ENCODE assay signal across 13 cellular contexts in the genomic region with DNA sequence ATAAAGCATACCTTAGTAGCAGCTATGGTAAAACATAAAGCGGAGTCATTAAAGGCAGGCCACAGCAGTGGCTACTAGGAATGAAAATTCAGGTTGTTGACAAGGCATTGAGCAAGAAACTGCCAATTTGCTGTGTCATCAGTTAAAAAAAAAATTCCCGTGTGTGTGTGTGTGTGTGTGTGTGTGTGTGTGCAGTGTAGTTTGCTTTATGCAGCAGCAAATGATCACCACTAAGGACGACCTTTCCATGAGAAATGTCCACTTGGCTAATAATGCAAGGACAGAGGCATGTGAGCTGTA.
DNase-seq lines count a peak whose midpoint lies in the region; ATAC-seq, FAIRE-seq and TF ChIP-seq lines count a peak whose summit lies in the region.
"Had no signal": no experiment of that assay in that cellular context is flagged by ENCODE, and none has a peak within 500 bp of the region (broad histone marks: within the 10 kb centered on the region; RNA-seq: fewer than 3 reads in every experiment).

No MANE protein-coding gene starts in this region.

- DNase-seq in GM23338 (ENCODE audit: low spot score), result no peak
- peak; percentile 77 for DNase-seq in astrocyte (ENCODE audit: low read depth)
- DNase-seq in hepatocyte (ENCODE audit: low spot score), result peak; percentile 51
- peak; percentile 31 for DNase-seq in stromal cell of bone marrow (ENCODE audit: low read depth)
- DNase-seq in HEK293T (ENCODE audit: extremely low spot score), result no peak
- no peak for DNase-seq in GM12892 (ENCODE audit: insufficient read length)
- no peak for DNase-seq in activated CD8-positive, alpha-beta memory T cell treated with anti-CD3 and anti-CD28 coated beads, Interleukin-2, amount 50 U/mL, for 4 hours
- DNase-seq: activated naive CD4-positive, alpha-beta T cell treated with anti-CD3 and anti-CD28 coated beads for 36 hours; cortex of kidney; DMS 273 treated with DMSO at 0.1 percent for 48 hours; kidney; naive thymus-derived CD8-positive, alpha-beta T cell; NCI-H510A had no signal

- no peak overlapping the region for H3K4me2 ChIP-seq in GM23338
- H3K4me2 ChIP-seq in astrocyte (ENCODE audit: low read length), result peak overlapping the region; percentile 61
- H3K4me2 ChIP-seq in hepatocyte, result peak overlapping the region; percentile 43

- POLR2A ChIA-PET in HEK293T (lab: Yijun Ruan, JAX), result no interaction called here

- WGBS in hepatocyte (ENCODE audit: low lambda C conversion rate, missing lambda C conversion rate), result 53% methylated on average over 3 of the region's 3 CpGs

- H3K36me3 ChIP-seq in GM23338 (ENCODE audit: insufficient read depth), result no peaks in the 10 kb centered on the region
- H3K36me3 ChIP-seq in astrocyte (ENCODE audit: insufficient read depth, low read length), result no peaks in the 10 kb centered on the region
- no peaks in the 10 kb centered on the region for H3K36me3 ChIP-seq in hepatocyte (replicated peaks; ENCODE audit: insufficient read depth, low read depth)

- FAIRE-seq in astrocyte (lab: Jason Lieb, UNC), result no peak
- FAIRE-seq in GM12892 (lab: Jason Lieb, UNC), result no peak
- FAIRE-seq: kidney had no signal

- H3K4me1 Mint-ChIP-seq in GM23338 (peaks cover 18% of the 10 kb centered on the region), astrocyte (ENCODE audit: low read depth, unreplicated experiment) (peaks cover 46% of the 10 kb centered on the region)
- H3K4me1 Mint-ChIP-seq: naive thymus-derived CD8-positive, alpha-beta T cell had no signal

- TF ChIP-seq CTCF in GM23338 (conservative IDR thresholded peaks at IDR 0.05; ENCODE audit: low read depth in 2 of 2), result no peak
- TF ChIP-seq CTCF in astrocyte (IDR thresholded peaks at IDR 0.05; ENCODE audit: insufficient read depth, low read depth, low read length), result no peak
- TF ChIP-seq CTCF in hepatocyte (IDR thresholded peaks at IDR 0.05; ENCODE audit: poor library complexity), result no peak

- H2AFZ ChIP-seq in GM23338 (no peak overlapping the region), astrocyte (ENCODE audit: low read depth, low read length) (no peak overlapping the region), hepatocyte (no peak overlapping the region)

- no peak overlapping the region for H3K27ac ChIP-seq in GM23338 (ENCODE audit: low read depth)
- no peak overlapping the region for H3K27ac ChIP-seq in astrocyte (ENCODE audit: low read depth, low read length)
- H3K27ac ChIP-seq in hepatocyte, result no peak overlapping the region

- H3K9me3 Mint-ChIP-seq in GM23338, result no peaks in the 10 kb centered on the region
- H3K9me3 Mint-ChIP-seq in astrocyte (ENCODE audit: unreplicated experiment), result no peaks in the 10 kb centered on the region
- H3K9me3 Mint-ChIP-seq: activated naive CD4-positive, alpha-beta T cell treated with anti-CD3 and anti-CD28 coated beads for 36 hours had no signal

- H3K9me3 ChIP-seq in astrocyte (ENCODE audit: insufficient read depth, low read depth, low read length) (no peaks in the 10 kb centered on the region), hepatocyte (ENCODE audit: low read depth) (no peaks in the 10 kb centered on the region)

- no peak overlapping the region for H3K9ac ChIP-seq in astrocyte (ENCODE audit: low read length)

- peaks cover 5% of the 10 kb centered on the region; the same call in 1 of the 2 replicates for H3K4me1 ChIP-seq in GM23338 (ENCODE audit: insufficient read depth)
- H3K4me1 ChIP-seq in astrocyte (ENCODE audit: insufficient read depth, low read length), result peaks cover 16% of the 10 kb centered on the region
- H3K4me1 ChIP-seq in hepatocyte (ENCODE audit: insufficient read depth), result peaks cover 13% of the 10 kb centered on the region

- no peak for TF ChIP-seq POLR2A in GM12892 (IDR thresholded peaks at IDR 0.05; ENCODE audit: low read depth, low read length)

- H4K20me1 ChIP-seq in GM23338 (replicated peaks; ENCODE audit: insufficient read depth), result no peaks in the 10 kb centered on the region
- no peaks in the 10 kb centered on the region for H4K20me1 ChIP-seq in astrocyte (ENCODE audit: insufficient read depth, low read length)
- H4K20me1 ChIP-seq in hepatocyte (ENCODE audit: insufficient read depth, poor library complexity, severe bottlenecking), result no peaks in the 10 kb centered on the region

- H3K27me3 ChIP-seq in GM23338 (ENCODE audit: insufficient read depth) (no peaks in the 10 kb centered on the region), astrocyte (ENCODE audit: insufficient read depth, low read length) (no peaks in the 10 kb centered on the region), hepatocyte (no peaks in the 10 kb centered on the region)

- H3K4me3 Mint-ChIP-seq in GM23338 (no peak overlapping the region), astrocyte (ENCODE audit: unreplicated experiment) (no peak overlapping the region)
- H3K4me3 Mint-ChIP-seq: activated naive CD4-positive, alpha-beta T cell treated with anti-CD3 and anti-CD28 coated beads for 36 hours; naive thymus-derived CD8-positive, alpha-beta T cell had no signal

- no peaks in the 10 kb centered on the region for H3F3A ChIP-seq in GM23338 (replicated peaks; ENCODE audit: low read depth)

- no peak overlapping the region for H3K4me3 ChIP-seq in GM23338
- no peak overlapping the region for H3K4me3 ChIP-seq in astrocyte (ENCODE audit: insufficient read depth, low read depth, low read length)
- H3K4me3 ChIP-seq in hepatocyte, result no peak overlapping the region

- no peaks in the 10 kb centered on the region for H3K27me3 Mint-ChIP-seq in GM23338 (ENCODE audit: insufficient read depth, low read depth, poor library complexity)
- no peaks in the 10 kb centered on the region for H3K27me3 Mint-ChIP-seq in astrocyte (ENCODE audit: low read depth, unreplicated experiment)
- H3K27me3 Mint-ChIP-seq: naive thymus-derived CD8-positive, alpha-beta T cell had no signal

- no peak for ATAC-seq in GM23338
- ATAC-seq: naive thymus-derived CD8-positive, alpha-beta T cell had no signal

- CTCF ChIA-PET in HEK293T (lab: Yijun Ruan, JAX), result no interaction called here

- peak overlapping the region; percentile 30 for H3K27ac Mint-ChIP-seq in GM23338
- H3K27ac Mint-ChIP-seq in astrocyte (ENCODE audit: unreplicated experiment), result peak overlapping the region; percentile 84
- H3K27ac Mint-ChIP-seq: activated naive CD4-positive, alpha-beta T cell treated with anti-CD3 and anti-CD28 coated beads for 36 hours; naive thymus-derived CD8-positive, alpha-beta T cell had no signal

- H3K36me3 Mint-ChIP-seq in GM23338 (ENCODE audit: low read depth) (no peaks in the 10 kb centered on the region), astrocyte (ENCODE audit: low read depth, unreplicated experiment) (no peaks in the 10 kb centered on the region)
- H3K36me3 Mint-ChIP-seq: naive thymus-derived CD8-positive, alpha-beta T cell had no signal

- H3K79me2 ChIP-seq in GM23338 (replicated peaks; ENCODE audit: insufficient read depth) (no peaks in the 10 kb centered on the region), astrocyte (ENCODE audit: insufficient read depth, low read length) (no peaks in the 10 kb centered on the region), hepatocyte (no peaks in the 10 kb centered on the region)

- no peaks in the 10 kb centered on the region; the same call in 1 of the 2 replicates for H3K9me2 ChIP-seq in GM23338 (ENCODE audit: insufficient read depth)
- no peaks in the 10 kb centered on the region for H3K9me2 ChIP-seq in hepatocyte (replicated peaks; ENCODE audit: insufficient read depth)

TF ChIP-seq in GM23338, 12 proteins besides CTCF, POLR2A, EP300 and RAD21:
- TF ChIP-seq EZH2phosphoT487 (IDR thresholded peaks at IDR 0.05; ENCODE audit: unreplicated experiment) (no peak), ZNF331 (CRISPR knock-in tag; IDR thresholded peaks at IDR 0.05; ENCODE audit: low read depth) (no peak), POLR2AphosphoS5 (IDR thresholded peaks at IDR 0.05; ENCODE audit: low read depth) (no peak), STAT1 (IDR thresholded peaks at IDR 0.05; ENCODE audit: unreplicated experiment) (no peak)
TF ChIP-seq in GM23338: peak in this region for 0.

TF ChIP-seq in HEK293T, 16 proteins besides CTCF, POLR2A, EP300 and RAD21:
- TF ChIP-seq L3MBTL2 (conservative IDR thresholded peaks at IDR 0.05) (no peak), ARNT (IDR thresholded peaks at IDR 0.05) (no peak), FOXK2 (IDR thresholded peaks at IDR 0.05) (no peak), SP1 (IDR thresholded peaks at IDR 0.05) (no peak), HDGF (IDR thresholded peaks at IDR 0.05; ENCODE audit: borderline replicate concordance) (no peak)

Comparison
In these comparisons a context has a peak if more than half of its experiments do, and no peak if none do; other contexts are left out.
1. DNase-seq: peak in astrocyte (single experiment), hepatocyte (single experiment) and stromal cell of bone marrow (single experiment); none in GM23338 (single experiment), HEK293T (single experiment), GM12892 (single experiment) and activated CD8-positive, alpha-beta memory T cell treated with anti-CD3 and anti-CD28 coated beads, Interleukin-2, amount 50 U/mL, for 4 hours (single experiment).